Comparison of ENCODE assay signal across 5 cellular contexts in genomic region chr2:178658480-178658879, GRCh38.
DNase-seq lines count a peak whose midpoint lies in the region; ATAC-seq and TF ChIP-seq lines count a peak whose summit lies in the region.
"Not testable (repeated sequence)": the region's sequence is repeated elsewhere in the genome, so short reads cannot be mapped to it uniquely, and the experiment has no call there.

No MANE protein-coding gene starts in this region.

- H3K36me3 ChIP-seq in heart left ventricle (peaks cover 0 to 10% (median 2%) of the 10 kb centered on the region in 9 donors), psoas muscle (ENCODE audit: insufficient read depth in 1 of 2, low read depth in 1 of 2) (peaks cover 0 to 19% of the 10 kb centered on the region in 2 donors)

- not testable (repeated sequence) for H3K9me3 ChIP-seq in heart left ventricle; right cardiac atrium (ENCODE audit: control insufficient read depth, low read length); psoas muscle

- TF ChIP-seq POLR2A in heart left ventricle (IDR thresholded peaks at IDR 0.05), result not testable (repeated sequence)

- not testable (repeated sequence) for DNase-seq in Right ventricle myocardium superior, heart left ventricle, left ventricle myocardium superior, right cardiac atrium, psoas muscle

- not testable (repeated sequence) for H3K27me3 ChIP-seq in heart left ventricle; right cardiac atrium (ENCODE audit: control insufficient read depth, insufficient read depth); psoas muscle (ENCODE audit: insufficient read depth in 3 of 3, low read length in 2 of 3)

- TF ChIP-seq CTCF in heart left ventricle (IDR thresholded peaks at IDR 0.05); psoas muscle (IDR thresholded peaks at IDR 0.05): not testable (repeated sequence)

- H3K27ac ChIP-seq in heart left ventricle; right cardiac atrium (ENCODE audit: low read length); psoas muscle: not testable (repeated sequence)

- not testable (repeated sequence) for H3K4me1 ChIP-seq in heart left ventricle; right cardiac atrium (ENCODE audit: control insufficient read depth, insufficient read depth, low read length); psoas muscle

- H3K4me3 ChIP-seq in heart left ventricle; right cardiac atrium (ENCODE audit: low read length); psoas muscle: not testable (repeated sequence)

- WGBS in heart left ventricle, 4 donors, result 42 to 69% (median 60%) methylated on average over 2 to 3 of the region's 8 CpGs
- WGBS in right cardiac atrium, result 84% methylated on average over 2 of the region's 8 CpGs
- 39 to 75% (median 68%) methylated on average over 2 of the region's 8 CpGs for WGBS in psoas muscle, 3 donors

- ATAC-seq in Right ventricle myocardium superior (ENCODE audit: poor library complexity), result peak; percentile 38
- ATAC-seq in heart left ventricle, result peak; percentile 43 to 75 (median 48)
- ATAC-seq in left ventricle myocardium superior, result peak; percentile 45
- peak; percentile 26 to 33 for ATAC-seq in right cardiac atrium
- ATAC-seq in psoas muscle, result peak; percentile 24 to 49 (median 34)

- intact Hi-C loops in Right ventricle myocardium superior (cut with DNase I); heart left ventricle (cut with DNase I); left ventricle myocardium superior (cut with micrococcal nuclease); right cardiac atrium (cut with DNase I); psoas muscle (cut with DNase I): not testable (repeated sequence)
